Comparison of ENCODE assay signal across 12 cellular contexts in the genomic region with DNA sequence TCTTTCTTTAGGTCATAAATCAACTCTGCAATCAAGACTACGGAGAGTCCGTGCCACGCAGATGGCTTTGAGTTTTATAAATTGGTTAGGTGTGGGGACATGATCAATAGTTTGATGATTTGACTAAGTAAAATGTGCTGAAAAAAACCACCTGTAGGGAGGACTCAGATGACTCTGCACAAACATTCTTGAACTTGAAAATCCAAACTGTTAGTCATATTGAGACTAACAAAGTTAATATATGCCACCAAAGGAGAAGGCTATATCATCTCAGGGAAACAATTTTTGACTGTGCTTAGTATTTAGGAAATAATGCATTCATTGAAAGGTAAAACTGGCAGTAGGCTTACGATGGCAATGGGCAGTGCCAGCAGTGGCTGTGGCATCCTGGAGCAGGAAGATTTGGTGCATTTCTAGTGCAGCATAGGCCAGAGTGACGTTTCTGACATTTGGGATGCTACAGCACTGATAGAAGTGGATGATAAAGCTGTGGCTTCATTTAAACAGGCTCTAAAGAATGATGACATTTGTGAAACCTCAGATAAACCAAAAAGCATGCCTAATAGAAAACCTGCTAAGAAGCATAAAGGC.
A peak's percentile ranks its signal among the peaks of the same experiment; 100 is the strongest.
DNase-seq lines count a peak whose midpoint lies in the region; ATAC-seq and TF ChIP-seq lines count a peak whose summit lies in the region.
"Had no signal": no experiment of that assay in that cellular context is flagged by ENCODE, and none has a peak within 500 bp of the region (broad histone marks: within the 10 kb centered on the region; RNA-seq: fewer than 3 reads in every experiment).

No MANE protein-coding gene starts in this region.

- POLR2A ChIA-PET in activated naive CD8-positive, alpha-beta T cell treated with anti-CD3 and anti-CD28 coated beads, Interleukin-2, amount 10 ng/mL, durations not matched to agents 7 days and 5 days (lab: Charles Lee), result no interaction called here

- DNase-seq in activated naive CD8-positive, alpha-beta T cell treated with anti-CD3 and anti-CD28 coated beads, Interleukin-2, amount 10 ng/mL, durations not matched to agents 7 days and 5 days, result no peak
- DNase-seq in brain microvascular endothelial cell (no peak), glutamatergic neuron (no peak)
- DNase-seq: caudate nucleus; kidney; NCI-H1105; stimulated activated CD4-positive, alpha-beta T cell treated with anti-CD3 and anti-CD28 coated beads, Interleukin-15, amount 100 ng/mL, for 24 hours; stomach had no signal

- H3K9me3 Mint-ChIP-seq in activated naive CD8-positive, alpha-beta T cell treated with anti-CD3 and anti-CD28 coated beads, Interleukin-2, amount 10 ng/mL, durations not matched to agents 7 days and 5 days, result peaks cover 22% of the 10 kb centered on the region
- no peaks in the 10 kb centered on the region for H3K9me3 Mint-ChIP-seq in glutamatergic neuron (ENCODE audit: unreplicated experiment)

- no peak overlapping the region for H3K4me3 Mint-ChIP-seq in activated naive CD8-positive, alpha-beta T cell treated with anti-CD3 and anti-CD28 coated beads, Interleukin-2, amount 10 ng/mL, durations not matched to agents 7 days and 5 days
- no peak overlapping the region for H3K4me3 Mint-ChIP-seq in glutamatergic neuron (ENCODE audit: unreplicated experiment)

- peak; percentile 91 for ATAC-seq in GM18907 (IDR thresholded peaks at IDR 0.05; ENCODE audit: unreplicated experiment)
- peak; percentile 76 for ATAC-seq in GM21423 (IDR thresholded peaks at IDR 0.05; ENCODE audit: unreplicated experiment)
- ATAC-seq in HG03097 (IDR thresholded peaks at IDR 0.05; ENCODE audit: low FRiP score, unreplicated experiment), result peak; percentile 70
- no peak for ATAC-seq in activated naive CD8-positive, alpha-beta T cell treated with anti-CD3 and anti-CD28 coated beads, Interleukin-2, amount 10 ng/mL, durations not matched to agents 7 days and 5 days (ENCODE audit: low read depth)
- ATAC-seq in HG03025 (IDR thresholded peaks at IDR 0.05; ENCODE audit: low FRiP score, unreplicated experiment), result no peak

- H3K27me3 Mint-ChIP-seq in activated naive CD8-positive, alpha-beta T cell treated with anti-CD3 and anti-CD28 coated beads, Interleukin-2, amount 10 ng/mL, durations not matched to agents 7 days and 5 days, result no peaks in the 10 kb centered on the region
- H3K27me3 Mint-ChIP-seq in glutamatergic neuron (ENCODE audit: unreplicated experiment), result peaks cover 4% of the 10 kb centered on the region

- H3K27me3 ChIP-seq in brain microvascular endothelial cell (replicated peaks), result no peaks in the 10 kb centered on the region
- H3K27me3 ChIP-seq: stomach had no signal

- H3K36me3 Mint-ChIP-seq in activated naive CD8-positive, alpha-beta T cell treated with anti-CD3 and anti-CD28 coated beads, Interleukin-2, amount 10 ng/mL, durations not matched to agents 7 days and 5 days, result peaks cover 57% of the 10 kb centered on the region
- H3K36me3 Mint-ChIP-seq in glutamatergic neuron (ENCODE audit: unreplicated experiment), result peaks cover 5% of the 10 kb centered on the region

- H3K4me3 ChIP-seq in brain microvascular endothelial cell (ENCODE audit: low read depth, low read length), result no peak overlapping the region
- H3K4me3 ChIP-seq: stomach had no signal

- no peaks in the 10 kb centered on the region for H3K36me3 ChIP-seq in brain microvascular endothelial cell (replicated peaks)
- H3K36me3 ChIP-seq: stomach had no signal

- no peak overlapping the region for H3K27ac ChIP-seq in brain microvascular endothelial cell
- H3K27ac ChIP-seq: stomach had no signal

- H3K4me1 Mint-ChIP-seq in activated naive CD8-positive, alpha-beta T cell treated with anti-CD3 and anti-CD28 coated beads, Interleukin-2, amount 10 ng/mL, durations not matched to agents 7 days and 5 days, result peaks cover 46% of the 10 kb centered on the region
- no peaks in the 10 kb centered on the region for H3K4me1 Mint-ChIP-seq in glutamatergic neuron (ENCODE audit: low read depth, unreplicated experiment)

- H3K27ac Mint-ChIP-seq in activated naive CD8-positive, alpha-beta T cell treated with anti-CD3 and anti-CD28 coated beads, Interleukin-2, amount 10 ng/mL, durations not matched to agents 7 days and 5 days, result peak overlapping the region; percentile 34
- H3K27ac Mint-ChIP-seq in glutamatergic neuron (ENCODE audit: unreplicated experiment), result no peak overlapping the region

- no peak for TF ChIP-seq CTCF in brain microvascular endothelial cell (IDR thresholded peaks at IDR 0.05; ENCODE audit: low read depth, low read length, missing control alignments)
- TF ChIP-seq CTCF in glutamatergic neuron (IDR thresholded peaks at IDR 0.05; ENCODE audit: partially characterized antibody, unreplicated experiment), result no peak

- in situ Hi-C loops in brain microvascular endothelial cell (cut with HindIII; ENCODE audit: low pct_ligation_motif_present, low sequenced_read_pairs), result no loop called here

Comparison
In these comparisons a context has a peak if more than half of its experiments do, and no peak if none do; other contexts are left out.
1. ATAC-seq: peak in GM18907 (single experiment), GM21423 (single experiment) and HG03097 (single experiment); none in activated naive CD8-positive, alpha-beta T cell treated with anti-CD3 and anti-CD28 coated beads, Interleukin-2, amount 10 ng/mL, durations not matched to agents 7 days and 5 days (single experiment) and HG03025 (single experiment).